1 cellular context compared by ENCODE assay signal in the genomic region with DNA sequence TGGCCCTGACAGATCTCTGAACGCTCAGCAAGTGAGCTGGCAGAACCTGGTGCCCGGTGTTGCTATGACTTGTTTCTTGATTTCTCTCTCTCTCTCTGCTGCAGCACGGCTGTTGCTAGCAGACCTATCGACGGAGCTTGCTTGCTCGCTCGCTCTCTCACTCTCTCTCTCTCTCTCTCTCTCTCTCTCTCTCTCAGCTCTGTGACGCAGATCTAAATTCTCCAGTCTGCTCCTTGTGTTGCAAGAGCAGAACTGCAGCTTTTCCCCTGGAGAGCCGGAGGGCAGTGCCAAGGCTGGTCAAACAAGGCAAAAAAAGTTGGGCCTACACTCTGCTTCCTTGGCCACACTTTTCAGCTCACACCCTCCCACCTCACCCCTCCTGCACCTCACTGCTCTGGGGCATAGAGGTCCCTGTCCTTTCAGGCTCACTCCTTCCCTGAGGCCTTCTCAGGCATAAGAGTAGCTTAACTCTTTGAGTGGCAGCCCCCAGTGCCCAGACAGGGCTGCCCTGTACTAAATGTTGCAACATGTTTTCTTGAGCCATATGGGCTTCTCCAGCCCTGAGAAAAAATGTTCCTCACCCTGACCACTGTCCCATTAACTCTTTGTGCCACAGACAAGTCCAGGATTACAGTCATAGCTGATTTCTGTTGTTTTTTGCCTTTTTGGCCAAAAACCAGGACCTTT.
TF ChIP-seq lines count a peak whose summit lies in the region.

No MANE protein-coding gene starts in this region.

TF ChIP-seq in GM12878, 131 proteins besides CTCF, POLR2A, EP300 and RAD21 (continued from another document):
- no peak for TF ChIP-seq PRDM15 (CRISPR knock-in tag; IDR thresholded peaks at IDR 0.05)
- TF ChIP-seq MYC (IDR thresholded peaks at IDR 0.05; ENCODE audit: insufficient read depth, insufficient read length, insufficient replicate concordance, low read length, severe bottlenecking), result no peak
- TF ChIP-seq MTA2 (IDR thresholded peaks at IDR 0.05; ENCODE audit: low read depth), result peak; percentile 67; the same call in 1 of the 2 replicates
- TF ChIP-seq SREBF1 (IDR thresholded peaks at IDR 0.05; ENCODE audit: low read length), result no peak
- TF ChIP-seq SP1 (IDR thresholded peaks at IDR 0.05; ENCODE audit: low read depth, low read length), result peak; percentile 75
- TF ChIP-seq RELB (IDR thresholded peaks at IDR 0.05; ENCODE audit: low read depth), result peak; percentile 13; the same call in 1 of the 2 replicates
- no peak for TF ChIP-seq RBBP5 (conservative IDR thresholded peaks at IDR 0.05)
- peak; percentile 87 for TF ChIP-seq TARDBP (IDR thresholded peaks at IDR 0.05; ENCODE audit: borderline replicate concordance)
- no peak for TF ChIP-seq NR2C2 (IDR thresholded peaks at IDR 0.05; ENCODE audit: borderline replicate concordance, control insufficient read depth, insufficient read length, low read depth)
- TF ChIP-seq, protein P1, sequence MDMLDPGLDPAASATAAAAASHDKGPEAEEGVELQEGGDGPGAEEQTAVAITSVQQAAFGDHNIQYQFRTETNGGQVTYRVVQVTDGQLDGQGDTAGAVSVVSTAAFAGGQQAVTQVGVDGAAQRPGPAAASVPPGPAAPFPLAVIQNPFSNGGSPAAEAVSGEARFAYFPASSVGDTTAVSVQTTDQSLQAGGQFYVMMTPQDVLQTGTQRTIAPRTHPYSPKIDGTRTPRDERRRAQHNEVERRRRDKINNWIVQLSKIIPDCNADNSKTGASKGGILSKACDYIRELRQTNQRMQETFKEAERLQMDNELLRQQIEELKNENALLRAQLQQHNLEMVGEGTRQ (IDR thresholded peaks at IDR 0.05; ENCODE audit: borderline replicate concordance, low read depth, low read length), result no peak
